In genomic region chr12:94671917-94672316, GRCh38 we compare ENCODE assay signal across 20 cellular contexts.
"Had no signal": no experiment of that assay in that cellular context is flagged by ENCODE, and none has a peak within 500 bp of the region (broad histone marks: within the 10 kb centered on the region; RNA-seq: fewer than 3 reads in every experiment).

No MANE protein-coding gene starts in this region.

- ATAC-seq: activated CD4-positive, CD25-positive, alpha-beta regulatory T cell treated with anti-CD3 and anti-CD28 coated beads, Interleukin-2, amount 50 U/mL, for 24 hours; activated CD8-positive, alpha-beta T cell treated with anti-CD3 and anti-CD28 coated beads for 36 hours; activated T-cell treated with anti-CD3 and anti-CD28 coated beads, Interleukin-2, amount 50 U/mL, for 72 hours had no signal

- DNase-seq: activated CD4-positive, alpha-beta T cell treated with anti-CD3 and anti-CD28 coated beads for 4 hours; activated CD8-positive, alpha-beta memory T cell treated with anti-CD3 and anti-CD28 coated beads, Interleukin-2, amount 50 U/mL, for 4 hours; activated CD8-positive, alpha-beta T cell treated with anti-CD3 and anti-CD28 coated beads for 36 hours; activated gamma-delta T cell treated with Interleukin-2 at 50 U/mL for 16 hours; activated naive CD4-positive, alpha-beta T cell treated with anti-CD3 and anti-CD28 coated beads, Interleukin-2, amount 10 ng/mL, durations not matched to agents 7 days and 5 days; activated naive CD8-positive, alpha-beta T cell treated with anti-CD3 and anti-CD28 coated beads for 36 hours; activated T-cell treated with anti-CD3 and anti-CD28 coated beads, Interleukin-2, amount 50 U/mL, for 72 hours; brain microvascular endothelial cell; Kasumi-1; NCI-H1048; NCI-H1436 treated with DMSO at 0.1 percent for 48 hours; NCI-H187 treated with DMSO at 0.1 percent for 48 hours; NCI-H2107; NCI-H2171 treated with DMSO at 0.1 percent for 48 hours; NCI-H226; NCI-H510A; NCI-H526 treated with DMSO at 0.1 percent for 48 hours; PC-9; T-helper 1 cell had no signal
